In genomic region chr2:96759548-96759947, GRCh38 we compare ENCODE assay signal across 1 cellular context.
TF ChIP-seq lines count a peak whose summit lies in the region.

No MANE protein-coding gene starts in this region.

TF ChIP-seq in GM23338, 12 proteins besides CTCF, POLR2A, EP300 and RAD21 (continued from another document):
- no peak for TF ChIP-seq ZNF462 (CRISPR knock-in tag; IDR thresholded peaks at IDR 0.05)
- no peak for TF ChIP-seq EZH2phosphoT487 (IDR thresholded peaks at IDR 0.05; ENCODE audit: unreplicated experiment)
- TF ChIP-seq ZNF114 (CRISPR knock-in tag; IDR thresholded peaks at IDR 0.05) = no peak
- TF ChIP-seq NANOG (IDR thresholded peaks at IDR 0.05; ENCODE audit: borderline replicate concordance) = no peak
- no peak for TF ChIP-seq REST (IDR thresholded peaks at IDR 0.05; ENCODE audit: unreplicated experiment)
- TF ChIP-seq STAT1 (IDR thresholded peaks at IDR 0.05; ENCODE audit: unreplicated experiment) = no peak
- no peak for TF ChIP-seq POLR2AphosphoS5 (IDR thresholded peaks at IDR 0.05; ENCODE audit: low read depth)
